ENCODE assay signal across 1 cellular context in the genomic region with DNA sequence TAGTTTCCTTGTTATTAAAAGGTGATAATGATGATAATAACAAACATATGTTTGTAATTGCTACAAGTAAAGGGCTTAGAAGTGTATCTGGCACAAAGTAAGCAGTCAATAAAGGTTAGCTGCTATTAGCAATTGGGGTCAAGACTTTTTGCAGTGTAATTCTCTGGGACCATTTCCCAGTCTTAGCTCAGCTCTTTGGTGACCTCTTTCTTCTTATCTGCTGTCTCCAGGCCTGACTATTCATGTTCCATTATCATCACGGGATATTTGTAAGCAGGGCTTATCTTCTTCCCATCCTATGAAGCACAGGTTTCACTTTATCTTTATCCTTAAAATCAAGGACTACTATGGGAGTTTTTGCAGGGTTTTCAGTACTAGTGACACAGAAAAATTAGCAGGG.
TF ChIP-seq lines count a peak whose summit lies in the region.

No MANE protein-coding gene starts in this region.

TF ChIP-seq in GM12878, 131 proteins besides CTCF, POLR2A, EP300 and RAD21 (continued from another document):
- TF ChIP-seq HCFC1 (IDR thresholded peaks at IDR 0.05; ENCODE audit: low read length) (no peak), NR2F1 (conservative IDR thresholded peaks at IDR 0.05) (no peak)
